ENCODE assay signal across 1 cellular context in the genomic region with DNA sequence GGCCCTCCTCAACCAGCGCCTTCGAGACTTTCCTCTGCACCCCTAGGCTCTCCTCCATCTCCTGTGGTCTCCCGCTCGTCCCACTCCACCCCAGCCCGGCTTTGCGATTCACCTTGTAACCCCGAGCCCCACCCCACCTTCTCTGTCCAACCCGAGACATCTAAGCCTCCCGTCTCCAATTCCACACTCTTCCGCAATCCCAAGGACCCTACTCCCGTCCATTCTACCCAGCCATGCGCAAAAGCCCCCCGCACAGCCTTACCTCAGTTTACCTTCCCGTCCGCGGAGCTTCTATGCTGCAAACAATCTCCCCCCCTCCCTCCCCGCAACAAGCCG.
TF ChIP-seq lines count a peak whose summit lies in the region.

No MANE protein-coding gene starts in this region.

TF ChIP-seq in K562, 482 proteins besides CTCF, POLR2A, EP300 and RAD21 (continued from another document and continues in another):
- TF ChIP-seq, protein P1, sequence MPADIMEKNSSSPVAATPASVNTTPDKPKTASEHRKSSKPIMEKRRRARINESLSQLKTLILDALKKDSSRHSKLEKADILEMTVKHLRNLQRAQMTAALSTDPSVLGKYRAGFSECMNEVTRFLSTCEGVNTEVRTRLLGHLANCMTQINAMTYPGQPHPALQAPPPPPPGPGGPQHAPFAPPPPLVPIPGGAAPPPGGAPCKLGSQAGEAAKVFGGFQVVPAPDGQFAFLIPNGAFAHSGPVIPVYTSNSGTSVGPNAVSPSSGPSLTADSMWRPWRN (IDR thresholded peaks at IDR 0.05; ENCODE audit: low read depth), result no peak
- TF ChIP-seq, protein P2, sequence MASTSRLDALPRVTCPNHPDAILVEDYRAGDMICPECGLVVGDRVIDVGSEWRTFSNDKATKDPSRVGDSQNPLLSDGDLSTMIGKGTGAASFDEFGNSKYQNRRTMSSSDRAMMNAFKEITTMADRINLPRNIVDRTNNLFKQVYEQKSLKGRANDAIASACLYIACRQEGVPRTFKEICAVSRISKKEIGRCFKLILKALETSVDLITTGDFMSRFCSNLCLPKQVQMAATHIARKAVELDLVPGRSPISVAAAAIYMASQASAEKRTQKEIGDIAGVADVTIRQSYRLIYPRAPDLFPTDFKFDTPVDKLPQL (IDR thresholded peaks at IDR 0.05; ENCODE audit: extremely low read depth, insufficient read length), result no peak
- TF ChIP-seq TEAD1 (CRISPR knock-in tag; IDR thresholded peaks at IDR 0.05) (no peak), SUPT5H (IDR thresholded peaks at IDR 0.05) (peak; percentile 78), FOXA1 (IDR thresholded peaks at IDR 0.05; ENCODE audit: borderline replicate concordance) (no peak), TARDBP (IDR thresholded peaks at IDR 0.05) (no peak), GTF2A2 (tag; IDR thresholded peaks at IDR 0.05) (no peak), LCOR (CRISPR knock-in tag; IDR thresholded peaks at IDR 0.05) (no peak), ZNF146 (CRISPR knock-in tag; IDR thresholded peaks at IDR 0.05; ENCODE audit: unreplicated experiment) (no peak), TCFL5 (CRISPR knock-in tag; conservative IDR thresholded peaks at IDR 0.05) (no peak), SRSF7 (optimal IDR thresholded peaks at IDR 0.05; ENCODE audit: low read depth, low read length) (no peak), PHF20 (IDR thresholded peaks at IDR 0.05; ENCODE audit: partially characterized antibody) (peak; percentile 78), ZNF23 (CRISPR knock-in tag; IDR thresholded peaks at IDR 0.05) (no peak), FOXJ2 (tag; IDR thresholded peaks at IDR 0.05) (no peak), ASH1L (IDR thresholded peaks at IDR 0.05; ENCODE audit: borderline replicate concordance, low read depth, partially characterized antibody) (no peak), ZNF316 (IDR thresholded peaks at IDR 0.05) (no peak; the same call in 1 of the 2 replicates), CBX8 (IDR thresholded peaks at IDR 0.05; ENCODE audit: borderline replicate concordance, extremely low read depth, low read depth, low read length, poor library complexity, severe bottlenecking) (no peak), NELFE (IDR thresholded peaks at IDR 0.05; ENCODE audit: insufficient read depth, insufficient read length) (no peak), DACH1 (IDR thresholded peaks at IDR 0.05; ENCODE audit: partially characterized antibody) (no peak), NCOA1 (IDR thresholded peaks at IDR 0.05; ENCODE audit: low read depth) (no peak), LARP7 (IDR thresholded peaks at IDR 0.05) (no peak; the same call in 1 of the 2 replicates), ZNF436 (CRISPR knock-in tag; IDR thresholded peaks at IDR 0.05) (no peak), ZBTB7A (IDR thresholded peaks at IDR 0.05; ENCODE audit: borderline replicate concordance, control insufficient read depth, low read depth, low read length) (no peak), ZFP30 (CRISPR knock-in tag; IDR thresholded peaks at IDR 0.05; ENCODE audit: borderline replicate concordance) (no peak), KLF10 (CRISPR knock-in tag; IDR thresholded peaks at IDR 0.05) (no peak), MXI1 (IDR thresholded peaks at IDR 0.05; ENCODE audit: low read depth, low read length) (no peak), ZNF384 (IDR thresholded peaks at IDR 0.05; ENCODE audit: low read depth, low read length) (no peak), MECOM (CRISPR knock-in tag; IDR thresholded peaks at IDR 0.05) (no peak), EP400 (IDR thresholded peaks at IDR 0.05) (no peak; the same call in 1 of the 2 replicates), SP1 (CRISPR knock-in tag; IDR thresholded peaks at IDR 0.05) (no peak), POLR2AphosphoS5 (IDR thresholded peaks at IDR 0.05; ENCODE audit: control insufficient read depth, insufficient read depth, low read depth, low read length) (peak; percentile 48), ZNF184 (CRISPR knock-in tag; IDR thresholded peaks at IDR 0.05) (no peak), TCF3 (CRISPR knock-in tag; IDR thresholded peaks at IDR 0.05) (no peak), ILF3 (IDR thresholded peaks at IDR 0.05; ENCODE audit: borderline replicate concordance) (no peak), KAT7 (CRISPR knock-in tag; IDR thresholded peaks at IDR 0.05; ENCODE audit: borderline replicate concordance) (no peak), TAF1 (IDR thresholded peaks at IDR 0.05; ENCODE audit: control insufficient read depth, extremely low read depth, insufficient read depth, low read length, severe bottlenecking) (no peak), KLF16 (IDR thresholded peaks at IDR 0.05) (no peak), GATAD2A (IDR thresholded peaks at IDR 0.05) (0 out of 2 replicates have a peak, but pooled peaks have one; percentile 26)
- TF ChIP-seq, protein P3, sequence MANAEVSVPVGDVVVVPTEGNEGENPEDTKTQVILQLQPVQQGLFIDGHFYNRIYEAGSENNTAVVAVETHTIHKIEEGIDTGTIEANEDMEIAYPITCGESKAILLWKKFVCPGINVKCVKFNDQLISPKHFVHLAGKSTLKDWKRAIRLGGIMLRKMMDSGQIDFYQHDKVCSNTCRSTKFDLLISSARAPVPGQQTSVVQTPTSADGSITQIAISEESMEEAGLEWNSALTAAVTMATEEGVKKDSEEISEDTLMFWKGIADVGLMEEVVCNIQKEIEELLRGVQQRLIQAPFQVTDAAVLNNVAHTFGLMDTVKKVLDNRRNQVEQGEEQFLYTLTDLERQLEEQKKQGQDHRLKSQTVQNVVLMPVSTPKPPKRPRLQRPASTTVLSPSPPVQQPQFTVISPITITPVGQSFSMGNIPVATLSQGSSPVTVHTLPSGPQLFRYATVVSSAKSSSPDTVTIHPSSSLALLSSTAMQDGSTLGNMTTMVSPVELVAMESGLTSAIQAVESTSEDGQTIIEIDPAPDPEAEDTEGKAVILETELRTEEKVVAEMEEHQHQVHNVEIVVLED (CRISPR knock-in tag; IDR thresholded peaks at IDR 0.05), result no peak
- TF ChIP-seq, protein P4, sequence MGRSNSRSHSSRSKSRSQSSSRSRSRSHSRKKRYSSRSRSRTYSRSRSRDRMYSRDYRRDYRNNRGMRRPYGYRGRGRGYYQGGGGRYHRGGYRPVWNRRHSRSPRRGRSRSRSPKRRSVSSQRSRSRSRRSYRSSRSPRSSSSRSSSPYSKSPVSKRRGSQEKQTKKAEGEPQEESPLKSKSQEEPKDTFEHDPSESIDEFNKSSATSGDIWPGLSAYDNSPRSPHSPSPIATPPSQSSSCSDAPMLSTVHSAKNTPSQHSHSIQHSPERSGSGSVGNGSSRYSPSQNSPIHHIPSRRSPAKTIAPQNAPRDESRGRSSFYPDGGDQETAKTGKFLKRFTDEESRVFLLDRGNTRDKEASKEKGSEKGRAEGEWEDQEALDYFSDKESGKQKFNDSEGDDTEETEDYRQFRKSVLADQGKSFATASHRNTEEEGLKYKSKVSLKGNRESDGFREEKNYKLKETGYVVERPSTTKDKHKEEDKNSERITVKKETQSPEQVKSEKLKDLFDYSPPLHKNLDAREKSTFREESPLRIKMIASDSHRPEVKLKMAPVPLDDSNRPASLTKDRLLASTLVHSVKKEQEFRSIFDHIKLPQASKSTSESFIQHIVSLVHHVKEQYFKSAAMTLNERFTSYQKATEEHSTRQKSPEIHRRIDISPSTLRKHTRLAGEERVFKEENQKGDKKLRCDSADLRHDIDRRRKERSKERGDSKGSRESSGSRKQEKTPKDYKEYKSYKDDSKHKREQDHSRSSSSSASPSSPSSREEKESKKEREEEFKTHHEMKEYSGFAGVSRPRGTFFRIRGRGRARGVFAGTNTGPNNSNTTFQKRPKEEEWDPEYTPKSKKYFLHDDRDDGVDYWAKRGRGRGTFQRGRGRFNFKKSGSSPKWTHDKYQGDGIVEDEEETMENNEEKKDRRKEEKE (IDR thresholded peaks at IDR 0.05; ENCODE audit: borderline replicate concordance in 1 of 2, control insufficient read depth in 1 of 2, low read depth in 2 of 2, low read length in 1 of 2), result no peak
- TF ChIP-seq, protein P5, sequence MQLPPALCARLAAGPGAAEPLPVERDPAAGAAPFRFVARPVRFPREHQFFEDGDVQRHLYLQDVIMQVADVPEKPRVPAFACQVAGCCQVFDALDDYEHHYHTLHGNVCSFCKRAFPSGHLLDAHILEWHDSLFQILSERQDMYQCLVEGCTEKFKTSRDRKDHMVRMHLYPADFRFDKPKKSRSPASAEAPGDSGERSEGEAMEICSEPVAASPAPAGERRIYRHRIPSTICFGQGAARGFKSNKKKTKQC (CRISPR knock-in tag; IDR thresholded peaks at IDR 0.05), result no peak
- TF ChIP-seq, protein P6, sequence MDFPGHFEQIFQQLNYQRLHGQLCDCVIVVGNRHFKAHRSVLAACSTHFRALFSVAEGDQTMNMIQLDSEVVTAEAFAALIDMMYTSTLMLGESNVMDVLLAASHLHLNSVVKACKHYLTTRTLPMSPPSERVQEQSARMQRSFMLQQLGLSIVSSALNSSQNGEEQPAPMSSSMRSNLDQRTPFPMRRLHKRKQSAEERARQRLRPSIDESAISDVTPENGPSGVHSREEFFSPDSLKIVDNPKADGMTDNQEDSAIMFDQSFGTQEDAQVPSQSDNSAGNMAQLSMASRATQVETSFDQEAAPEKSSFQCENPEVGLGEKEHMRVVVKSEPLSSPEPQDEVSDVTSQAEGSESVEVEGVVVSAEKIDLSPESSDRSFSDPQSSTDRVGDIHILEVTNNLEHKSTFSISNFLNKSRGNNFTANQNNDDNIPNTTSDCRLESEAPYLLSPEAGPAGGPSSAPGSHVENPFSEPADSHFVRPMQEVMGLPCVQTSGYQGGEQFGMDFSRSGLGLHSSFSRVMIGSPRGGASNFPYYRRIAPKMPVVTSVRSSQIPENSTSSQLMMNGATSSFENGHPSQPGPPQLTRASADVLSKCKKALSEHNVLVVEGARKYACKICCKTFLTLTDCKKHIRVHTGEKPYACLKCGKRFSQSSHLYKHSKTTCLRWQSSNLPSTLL (IDR thresholded peaks at IDR 0.05), result peak; percentile 52; the same call in 1 of the 2 replicates
- TF ChIP-seq, protein P7, sequence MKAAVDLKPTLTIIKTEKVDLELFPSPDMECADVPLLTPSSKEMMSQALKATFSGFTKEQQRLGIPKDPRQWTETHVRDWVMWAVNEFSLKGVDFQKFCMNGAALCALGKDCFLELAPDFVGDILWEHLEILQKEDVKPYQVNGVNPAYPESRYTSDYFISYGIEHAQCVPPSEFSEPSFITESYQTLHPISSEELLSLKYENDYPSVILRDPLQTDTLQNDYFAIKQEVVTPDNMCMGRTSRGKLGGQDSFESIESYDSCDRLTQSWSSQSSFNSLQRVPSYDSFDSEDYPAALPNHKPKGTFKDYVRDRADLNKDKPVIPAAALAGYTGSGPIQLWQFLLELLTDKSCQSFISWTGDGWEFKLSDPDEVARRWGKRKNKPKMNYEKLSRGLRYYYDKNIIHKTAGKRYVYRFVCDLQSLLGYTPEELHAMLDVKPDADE (conservative IDR thresholded peaks at IDR 0.05; ENCODE audit: control insufficient read depth, low read depth, low read length), result no peak
- TF ChIP-seq, protein P8, sequence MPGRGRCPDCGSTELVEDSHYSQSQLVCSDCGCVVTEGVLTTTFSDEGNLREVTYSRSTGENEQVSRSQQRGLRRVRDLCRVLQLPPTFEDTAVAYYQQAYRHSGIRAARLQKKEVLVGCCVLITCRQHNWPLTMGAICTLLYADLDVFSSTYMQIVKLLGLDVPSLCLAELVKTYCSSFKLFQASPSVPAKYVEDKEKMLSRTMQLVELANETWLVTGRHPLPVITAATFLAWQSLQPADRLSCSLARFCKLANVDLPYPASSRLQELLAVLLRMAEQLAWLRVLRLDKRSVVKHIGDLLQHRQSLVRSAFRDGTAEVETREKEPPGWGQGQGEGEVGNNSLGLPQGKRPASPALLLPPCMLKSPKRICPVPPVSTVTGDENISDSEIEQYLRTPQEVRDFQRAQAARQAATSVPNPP (IDR thresholded peaks at IDR 0.05; ENCODE audit: borderline replicate concordance, insufficient read depth, insufficient read length), result no peak
- TF ChIP-seq, protein P9, sequence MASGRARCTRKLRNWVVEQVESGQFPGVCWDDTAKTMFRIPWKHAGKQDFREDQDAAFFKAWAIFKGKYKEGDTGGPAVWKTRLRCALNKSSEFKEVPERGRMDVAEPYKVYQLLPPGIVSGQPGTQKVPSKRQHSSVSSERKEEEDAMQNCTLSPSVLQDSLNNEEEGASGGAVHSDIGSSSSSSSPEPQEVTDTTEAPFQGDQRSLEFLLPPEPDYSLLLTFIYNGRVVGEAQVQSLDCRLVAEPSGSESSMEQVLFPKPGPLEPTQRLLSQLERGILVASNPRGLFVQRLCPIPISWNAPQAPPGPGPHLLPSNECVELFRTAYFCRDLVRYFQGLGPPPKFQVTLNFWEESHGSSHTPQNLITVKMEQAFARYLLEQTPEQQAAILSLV (tag; IDR thresholded peaks at IDR 0.05), result no peak
- TF ChIP-seq, protein P10, sequence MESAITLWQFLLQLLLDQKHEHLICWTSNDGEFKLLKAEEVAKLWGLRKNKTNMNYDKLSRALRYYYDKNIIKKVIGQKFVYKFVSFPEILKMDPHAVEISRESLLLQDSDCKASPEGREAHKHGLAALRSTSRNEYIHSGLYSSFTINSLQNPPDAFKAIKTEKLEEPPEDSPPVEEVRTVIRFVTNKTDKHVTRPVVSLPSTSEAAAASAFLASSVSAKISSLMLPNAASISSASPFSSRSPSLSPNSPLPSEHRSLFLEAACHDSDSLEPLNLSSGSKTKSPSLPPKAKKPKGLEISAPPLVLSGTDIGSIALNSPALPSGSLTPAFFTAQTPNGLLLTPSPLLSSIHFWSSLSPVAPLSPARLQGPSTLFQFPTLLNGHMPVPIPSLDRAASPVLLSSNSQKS (CRISPR knock-in tag; IDR thresholded peaks at IDR 0.05), result no peak
- TF ChIP-seq, protein P11, sequence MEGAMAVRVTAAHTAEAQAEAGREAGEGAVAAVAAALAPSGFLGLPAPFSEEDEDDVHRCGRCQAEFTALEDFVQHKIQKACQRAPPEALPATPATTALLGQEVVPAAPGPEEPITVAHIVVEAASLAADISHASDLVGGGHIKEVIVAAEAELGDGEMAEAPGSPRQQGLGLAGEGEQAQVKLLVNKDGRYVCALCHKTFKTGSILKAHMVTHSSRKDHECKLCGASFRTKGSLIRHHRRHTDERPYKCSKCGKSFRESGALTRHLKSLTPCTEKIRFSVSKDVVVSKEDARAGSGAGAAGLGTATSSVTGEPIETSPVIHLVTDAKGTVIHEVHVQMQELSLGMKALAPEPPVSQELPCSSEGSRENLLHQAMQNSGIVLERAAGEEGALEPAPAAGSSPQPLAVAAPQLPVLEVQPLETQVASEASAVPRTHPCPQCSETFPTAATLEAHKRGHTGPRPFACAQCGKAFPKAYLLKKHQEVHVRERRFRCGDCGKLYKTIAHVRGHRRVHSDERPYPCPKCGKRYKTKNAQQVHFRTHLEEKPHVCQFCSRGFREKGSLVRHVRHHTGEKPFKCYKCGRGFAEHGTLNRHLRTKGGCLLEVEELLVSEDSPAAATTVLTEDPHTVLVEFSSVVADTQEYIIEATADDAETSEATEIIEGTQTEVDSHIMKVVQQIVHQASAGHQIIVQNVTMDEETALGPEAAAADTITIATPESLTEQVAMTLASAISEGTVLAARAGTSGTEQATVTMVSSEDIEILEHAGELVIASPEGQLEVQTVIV (CRISPR knock-in tag; IDR thresholded peaks at IDR 0.05; ENCODE audit: borderline replicate concordance), result no peak
